ENCODE assay signal across 10 cellular contexts in genomic region chr2:33529771-33530481, GRCh38. TPM values are rescaled to one million over a fixed set of nuclear protein-coding genes. Genes with fewer than 3 reads are reported as not detected.
DNase-seq lines count a peak whose midpoint lies in the region; ATAC-seq, FAIRE-seq and TF ChIP-seq lines count a peak whose summit lies in the region.
"Had no signal": no experiment of that assay in that cellular context is flagged by ENCODE, and none has a peak within 500 bp of the region (broad histone marks: within the 10 kb centered on the region; RNA-seq: fewer than 3 reads in every experiment).

No MANE protein-coding gene starts in this region.

- no peak overlapping the region for H3K4me3 ChIP-seq in neural progenitor cell

- H3K27me3 ChIP-seq in neural progenitor cell = no peaks in the 10 kb centered on the region

- FAIRE-seq in GM12892 (lab: Jason Lieb, UNC) (peak; percentile 81), frontal cortex (lab: Jason Lieb, UNC) (no peak)

- H3K36me3 Mint-ChIP-seq in neural progenitor cell = no peaks in the 10 kb centered on the region
- no peaks in the 10 kb centered on the region for H3K36me3 Mint-ChIP-seq in type B pancreatic cell

- TF ChIP-seq POLR2A in GM12892 (IDR thresholded peaks at IDR 0.05; ENCODE audit: low read depth, low read length) = no peak

- no peaks in the 10 kb centered on the region for H3K36me3 ChIP-seq in neural progenitor cell

- no peak overlapping the region for H3K4me3 Mint-ChIP-seq in neural progenitor cell
- no peak overlapping the region for H3K4me3 Mint-ChIP-seq in type B pancreatic cell

- H3K9ac ChIP-seq in neural progenitor cell = no peak overlapping the region

- no peaks in the 10 kb centered on the region for H3F3A ChIP-seq in neural progenitor cell (ENCODE audit: low read depth)

- H3K4me1 ChIP-seq in neural progenitor cell = no peaks in the 10 kb centered on the region

- H3K27ac Mint-ChIP-seq in neural progenitor cell (no peak overlapping the region), type B pancreatic cell (no peak overlapping the region)

- H2AFZ ChIP-seq in neural progenitor cell (replicated peaks) = peak overlapping the region; percentile 17

- H3K9me3 Mint-ChIP-seq in neural progenitor cell = no peaks in the 10 kb centered on the region
- no peaks in the 10 kb centered on the region for H3K9me3 Mint-ChIP-seq in type B pancreatic cell

- no peaks in the 10 kb centered on the region for H3K27me3 Mint-ChIP-seq in neural progenitor cell (ENCODE audit: insufficient read depth, low read depth)
- H3K27me3 Mint-ChIP-seq in type B pancreatic cell = no peaks in the 10 kb centered on the region

- no peaks in the 10 kb centered on the region for H3K9me3 ChIP-seq in neural progenitor cell (ENCODE audit: low read depth)

- ATAC-seq in HG03175 (IDR thresholded peaks at IDR 0.05; ENCODE audit: unreplicated experiment) = peak; percentile 39

- H4K20me1 ChIP-seq in neural progenitor cell (ENCODE audit: low read depth) = no peaks in the 10 kb centered on the region

- DNase-seq in GM12892 (ENCODE audit: insufficient read length) = no peak
- DNase-seq in amniotic stem cell (lab: John Stamatoyannopoulos, UW) = peak; percentile 96
- DNase-seq in neural progenitor cell (ENCODE audit: low spot score) = no peak
- DNase-seq in frontal cortex (ENCODE audit: low spot score in 2 of 2) = no peak
- no peak for DNase-seq in activated gamma-delta T cell treated with Interleukin-2 at 50 U/mL for 16 hours
- DNase-seq in NCI-H1930 (lab: John Stamatoyannopoulos, UW) = no peak
- DNase-seq in type B pancreatic cell (ENCODE audit: extremely low spot score, unreplicated experiment) = no peak
- DNase-seq: activated naive CD4-positive, alpha-beta T cell; NCI-H2171 had no signal

- H3K4me1 Mint-ChIP-seq in neural progenitor cell (no peaks in the 10 kb centered on the region), type B pancreatic cell (ENCODE audit: unreplicated experiment) (no peaks in the 10 kb centered on the region)

- TF ChIP-seq CTCF in neural progenitor cell (IDR thresholded peaks at IDR 0.05) (no peak), type B pancreatic cell (conservative IDR thresholded peaks at IDR 0.05) (no peak)

- H3K79me2 ChIP-seq in neural progenitor cell (ENCODE audit: low read depth) = no peaks in the 10 kb centered on the region

- no peak overlapping the region for H3K4me2 ChIP-seq in neural progenitor cell

- H3K27ac ChIP-seq in neural progenitor cell = no peak overlapping the region

RNA-seq across cellular contexts. Expression of gene RASGRP3, which starts 53.5 kb away (rescaled TPM):
- polyA plus RNA-seq in GM12892 (2012; ENCODE audit: missing spikeins) = 158 TPM
- total RNA-seq in neural progenitor cell (ENCODE audit: low replicate concordance) (not detected in 2 replicates), frontal cortex (7.7 TPM), type B pancreatic cell (ENCODE audit: low replicate concordance) (0.94 and 1.1 TPM in 2 replicates)
